ENCODE assay signal across 8 cellular contexts in the genomic region with DNA sequence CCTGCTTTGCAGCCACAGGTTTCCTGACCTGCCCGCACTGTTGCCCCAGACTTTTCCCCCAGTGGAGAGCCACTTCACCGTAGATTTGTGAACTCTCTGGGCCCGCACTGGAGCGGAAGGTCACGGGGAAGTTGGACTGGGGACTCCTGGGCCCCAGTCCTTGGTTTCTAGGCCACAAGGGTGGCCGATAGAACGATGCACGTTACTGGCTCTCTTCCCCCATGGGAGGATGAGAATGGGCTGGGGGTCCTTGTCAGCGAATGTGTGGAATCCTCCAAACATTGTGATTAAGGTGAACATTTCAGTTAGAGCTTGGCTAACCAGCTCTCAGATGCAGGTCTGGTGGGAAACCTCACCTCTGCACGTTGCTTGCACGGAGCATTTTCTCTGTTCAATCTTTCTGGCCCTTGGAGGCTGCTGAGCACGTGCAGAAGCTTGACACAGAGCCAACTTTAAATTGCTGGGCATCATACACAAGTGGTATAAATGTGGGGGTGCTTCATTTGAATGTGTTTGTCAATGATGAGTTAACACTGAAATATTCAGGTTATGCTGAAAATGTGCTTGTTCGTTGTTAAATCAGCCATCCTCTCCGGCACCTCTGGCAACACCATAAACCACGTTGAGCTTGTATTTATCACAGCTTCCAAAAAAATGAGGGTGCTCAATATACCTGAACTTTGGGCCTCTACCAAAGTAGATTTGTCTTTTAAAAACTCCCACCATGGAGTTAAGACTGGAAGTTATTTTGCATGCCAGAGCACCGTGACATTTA. TPM values are rescaled to one million over a fixed set of nuclear protein-coding genes. Genes with fewer than 3 reads are reported as not detected.
A peak's percentile ranks its signal among the peaks of the same experiment; 100 is the strongest.
DNase-seq lines count a peak whose midpoint lies in the region; ATAC-seq and TF ChIP-seq lines count a peak whose summit lies in the region.

No MANE protein-coding gene starts in this region.

- ATAC-seq in HG02970 (IDR thresholded peaks at IDR 0.05; ENCODE audit: low FRiP score, unreplicated experiment) (peak; percentile 31), left cardiac atrium (peak; percentile 43 to 47)
- ATAC-seq in activated naive CD8-positive, alpha-beta T cell treated with anti-CD3 and anti-CD28 coated beads, Interleukin-2, amount 50 U/mL, for 24 hours, result peak; percentile 6

- peaks cover 40% of the 10 kb centered on the region for H3K4me1 Mint-ChIP-seq in activated naive CD8-positive, alpha-beta T cell treated with anti-CD3 and anti-CD28 coated beads, Interleukin-2, amount 50 U/mL, for 24 hours

- no TSS peak for BruUV-seq in A673 (replicated peaks; lab: Mats Ljungman, UMichigan)

- H3K4me3 ChIP-seq in A673 (ENCODE audit: low read depth, low read length, poor library complexity, severe bottlenecking), result peak overlapping the region; percentile 50

- peaks cover 58% of the 10 kb centered on the region for H3K4me1 ChIP-seq in A673 (ENCODE audit: insufficient read depth, low read length, poor library complexity, severe bottlenecking)

- H3K4me3 Mint-ChIP-seq in activated naive CD8-positive, alpha-beta T cell treated with anti-CD3 and anti-CD28 coated beads, Interleukin-2, amount 50 U/mL, for 24 hours, result peak overlapping the region; percentile 84

- H3K27me3 Mint-ChIP-seq in activated naive CD8-positive, alpha-beta T cell treated with anti-CD3 and anti-CD28 coated beads, Interleukin-2, amount 50 U/mL, for 24 hours, result no peaks in the 10 kb centered on the region

- H3K36me3 Mint-ChIP-seq in activated naive CD8-positive, alpha-beta T cell treated with anti-CD3 and anti-CD28 coated beads, Interleukin-2, amount 50 U/mL, for 24 hours (ENCODE audit: low read depth), result peaks cover 13% of the 10 kb centered on the region

- no peaks in the 10 kb centered on the region for H3K27me3 ChIP-seq in A673 (replicated peaks; ENCODE audit: insufficient read depth, low read depth, low read length, poor library complexity)

- H3K36me3 ChIP-seq in A673 (ENCODE audit: insufficient read depth, low read length, poor library complexity, severe bottlenecking), result no peaks in the 10 kb centered on the region

- H3K27ac ChIP-seq in A673 (ENCODE audit: low read depth, low read length, poor library complexity, severe bottlenecking), result peak overlapping the region; percentile 64

- DNase-seq in A673 (ENCODE audit: low spot score) (peak; percentile 49), GM04504 (ENCODE audit: low read depth) (peak; percentile 54), NCI-H526 (lab: John Stamatoyannopoulos, UW) (peak; percentile 51 to 55), left cardiac atrium (no peak), pulmonary artery endothelial cell (ENCODE audit: low read depth, low spot score) (peak; percentile 29), GOT3 (lab: John Stamatoyannopoulos, UW) (no peak)
- no peak for DNase-seq in activated naive CD8-positive, alpha-beta T cell treated with anti-CD3 and anti-CD28 coated beads, Interleukin-2, amount 50 U/mL, for 24 hours

- peak overlapping the region; percentile 95 for H3K27ac Mint-ChIP-seq in activated naive CD8-positive, alpha-beta T cell treated with anti-CD3 and anti-CD28 coated beads, Interleukin-2, amount 50 U/mL, for 24 hours

- CTCF ChIA-PET in A673 (lab: Charles Lee), result no interaction called here

- no peaks in the 10 kb centered on the region for H3K9me3 ChIP-seq in A673 (ENCODE audit: low read depth, low read length, poor library complexity, severe bottlenecking)

- H3K9me3 Mint-ChIP-seq in activated naive CD8-positive, alpha-beta T cell treated with anti-CD3 and anti-CD28 coated beads, Interleukin-2, amount 50 U/mL, for 24 hours, result no peaks in the 10 kb centered on the region

- no peak for TF ChIP-seq CTCF in A673 (conservative IDR thresholded peaks at IDR 0.05; ENCODE audit: low read depth, low read length)

- POLR2A ChIA-PET in A673 (lab: Charles Lee; ENCODE audit: low non-redundant PET), result interaction anchor here (0.5 kb wide), 1 partner anchor 8 kb away, joined by 3 read pairs; no protein-coding TSS in a partner anchor

- intact Hi-C loops in A673 (cut with micrococcal nuclease; ENCODE audit: unreplicated experiment) (no loop called here), left cardiac atrium (cut with DNase I) (no loop called here)

RNA-seq across cellular contexts. Expression of a gene that starts 1.0 kb away (rescaled TPM):
- total RNA-seq in A673 (2021) (10.7 and 13.6 TPM in 2 replicates), left cardiac atrium (10 to 100 TPM; 31.2 to 36.7 TPM), pulmonary artery endothelial cell (23.3 and 25.2 TPM in 2 replicates)

RNA-seq across cellular contexts. Expression of a gene that starts 40.8 kb away (rescaled TPM):
- total RNA-seq in A673 (2021) (0.09 and 0.43 TPM in 2 replicates), left cardiac atrium (not detected), pulmonary artery endothelial cell (under 0.01 TPM in 1 of 2 replicates, not detected in the other)

Comparison
In these comparisons a context has a peak if more than half of its experiments do, and no peak if none do; other contexts are left out.
1. DNase-seq: peak in A673 (single experiment), GM04504 (single experiment), NCI-H526 (2 of 2) and pulmonary artery endothelial cell (single experiment); none in activated naive CD8-positive, alpha-beta T cell treated with anti-CD3 and anti-CD28 coated beads, Interleukin-2, amount 50 U/mL, for 24 hours (single experiment), left cardiac atrium (single experiment) and GOT3 (single experiment).
2. Peak in every context shown above with its lines, with median percentiles within 50 percentile points of each other: ATAC-seq.